8 cellular contexts compared by ENCODE assay signal in genomic region chr3:13021141-13021933, GRCh38. TPM values are rescaled to one million over a fixed set of nuclear protein-coding genes. Genes with fewer than 3 reads are reported as not detected.
DNase-seq lines count a peak whose midpoint lies in the region; ATAC-seq and TF ChIP-seq lines count a peak whose summit lies in the region.

No MANE protein-coding gene starts in this region.

- H3K36me3 ChIP-seq in adrenal gland (replicated peaks in 1 of 2): no peaks in the 10 kb centered on the region

- POLR2A ChIA-PET in HEK293T (lab: Yijun Ruan, JAX): no interaction called here

- H3K27me3 ChIP-seq in adrenal gland: no peaks in the 10 kb centered on the region

- 45 to 63% (median 55%) methylated on average over 16 to 25 of the region's 25 CpGs for WGBS in adrenal gland, 4 donors
- WGBS in lower leg skin, 2 donors: 46 to 54% methylated on average over 25 of the region's 25 CpGs

- CTCF ChIA-PET in HEK293T (lab: Yijun Ruan, JAX): no interaction called here

- peak; percentile 20 for ATAC-seq in HG02678 (IDR thresholded peaks at IDR 0.05; ENCODE audit: unreplicated experiment)

- H3K27ac ChIP-seq in adrenal gland: peak overlapping the region in 4 of 5 donors; percentile 55 to 97 (median 94)

- H3K9me3 ChIP-seq in adrenal gland (replicated peaks in 1 of 3): no peaks in the 10 kb centered on the region

- TF ChIP-seq POLR2A in adrenal gland (IDR thresholded peaks at IDR 0.05) (no peak), lower leg skin (IDR thresholded peaks at IDR 0.05) (no peak)

- H3K4me1 ChIP-seq in adrenal gland (replicated peaks in 1 of 2): peaks cover 61 to 77% of the 10 kb centered on the region in 2 donors

- DNase-seq in D341Med (ENCODE audit: low spot score): peak; percentile 67
- peak in 4 of 7 donors; percentile 58 to 74 (median 66) for DNase-seq in adrenal gland
- peak; percentile 57 for DNase-seq in myocyte (ENCODE audit: low read depth)
- DNase-seq in HEK293T (ENCODE audit: extremely low spot score): no peak
- no peak for DNase-seq in lower leg skin (ENCODE audit: low spot score in 2 of 2)
- DNase-seq in NOMO-1 treated with dmso at 0.1 percent for 144 hours (lab: John Stamatoyannopoulos, UW; ENCODE audit: unreplicated experiment): no peak
- DNase-seq in HPDE6-E6E7 (ENCODE audit: extremely low spot score): no peak

- no peak for TF ChIP-seq CTCF in adrenal gland (IDR thresholded peaks at IDR 0.05)
- TF ChIP-seq CTCF in lower leg skin (IDR thresholded peaks at IDR 0.05): no peak

- intact Hi-C loops in adrenal gland (cut with DNase I) (no loop called here), lower leg skin (cut with DNase I; ENCODE audit: low total_unique reads) (no loop called here)

- H3K4me3 ChIP-seq in adrenal gland: peak overlapping the region in 2 of 4 donors; percentile 8 to 39
- no peak overlapping the region for H3K4me3 ChIP-seq in lower leg skin (ENCODE audit: low read depth, poor library complexity, severe bottlenecking)

TF ChIP-seq in HEK293T, 16 proteins besides CTCF, POLR2A, EP300 and RAD21:
- TF ChIP-seq FOXM1 (IDR thresholded peaks at IDR 0.05; ENCODE audit: borderline replicate concordance) (no peak), ARNT (IDR thresholded peaks at IDR 0.05) (no peak), FOXA1 (IDR thresholded peaks at IDR 0.05) (no peak), ELF4 (IDR thresholded peaks at IDR 0.05) (no peak), NFRKB (IDR thresholded peaks at IDR 0.05) (no peak), CTBP1 (IDR thresholded peaks at IDR 0.05; ENCODE audit: borderline replicate concordance) (no peak), ZNF384 (IDR thresholded peaks at IDR 0.05) (no peak), BHLHE40 (IDR thresholded peaks at IDR 0.05; ENCODE audit: borderline replicate concordance) (no peak), L3MBTL2 (conservative IDR thresholded peaks at IDR 0.05) (no peak), SUZ12 (IDR thresholded peaks at IDR 0.05) (no peak), HDGF (IDR thresholded peaks at IDR 0.05; ENCODE audit: borderline replicate concordance) (no peak), LEF1 (IDR thresholded peaks at IDR 0.05; ENCODE audit: borderline replicate concordance) (no peak), FOXK2 (IDR thresholded peaks at IDR 0.05) (no peak), TARDBP (IDR thresholded peaks at IDR 0.05) (no peak), SP1 (IDR thresholded peaks at IDR 0.05) (no peak)
- TF ChIP-seq, protein P1, sequence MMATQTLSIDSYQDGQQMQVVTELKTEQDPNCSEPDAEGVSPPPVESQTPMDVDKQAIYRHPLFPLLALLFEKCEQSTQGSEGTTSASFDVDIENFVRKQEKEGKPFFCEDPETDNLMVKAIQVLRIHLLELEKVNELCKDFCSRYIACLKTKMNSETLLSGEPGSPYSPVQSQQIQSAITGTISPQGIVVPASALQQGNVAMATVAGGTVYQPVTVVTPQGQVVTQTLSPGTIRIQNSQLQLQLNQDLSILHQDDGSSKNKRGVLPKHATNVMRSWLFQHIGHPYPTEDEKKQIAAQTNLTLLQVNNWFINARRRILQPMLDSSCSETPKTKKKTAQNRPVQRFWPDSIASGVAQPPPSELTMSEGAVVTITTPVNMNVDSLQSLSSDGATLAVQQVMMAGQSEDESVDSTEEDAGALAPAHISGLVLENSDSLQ (IDR thresholded peaks at IDR 0.05): no peak

RNA-seq across cellular contexts. Expression of gene IQSEC1, which starts 51.9 kb away (rescaled TPM):
- total RNA-seq in adrenal gland (100 to 1,000 TPM in 4 of 8 donors, 10 to 100 TPM in 4; 72.5 to 133 (median 107) TPM), myocyte (15.6 and 25.3 TPM in 2 replicates), lower leg skin (10 to 100 TPM; 31.9 to 35.8 (median 34.8) TPM)
- 10 to 100 TPM; 24.4 to 51.6 (median 35.4) TPM for polyA plus RNA-seq in adrenal gland
- polyA plus RNA-seq in myocyte (2012): 20.0 TPM

Comparison
In these comparisons a context has a peak if more than half of its experiments do, and no peak if none do; other contexts are left out.
1. DNase-seq: peak in D341Med (single experiment), adrenal gland (4 of 7) and myocyte (single experiment); none in HEK293T (single experiment), lower leg skin (0 of 2), NOMO-1 treated with dmso at 0.1 percent for 144 hours (single experiment) and HPDE6-E6E7 (single experiment).